In genomic region chr10:19816420-19817250, GRCh38 we compare ENCODE assay signal across 8 cellular contexts. TPM values are rescaled to one million over a fixed set of nuclear protein-coding genes. Genes with fewer than 3 reads are reported as not detected.
DNase-seq lines count a peak whose midpoint lies in the region; ATAC-seq and TF ChIP-seq lines count a peak whose summit lies in the region.

Gene PLXDC2, plus strand, starts transcription at chr10:19816432.

- peak within 1 kb of the TSS; percentile 46 for H3K18ac ChIP-seq in IMR-90 (ENCODE audit: low read depth, low read length)

- BruUV-seq in IMR-90 (replicated peaks; lab: Mats Ljungman, UMichigan): no TSS peak

- H3K4me1 Mint-ChIP-seq in activated naive CD8-positive, alpha-beta T cell treated with anti-CD3 and anti-CD28 coated beads for 36 hours: peaks cover 9% of the 10 kb centered on the region
- H3K4me1 Mint-ChIP-seq in CD4-positive, alpha-beta memory T cell: peaks cover 0 to 7% (median under 1%) of the 10 kb centered on the region in 4 donors

- TF ChIP-seq POLR2A in IMR-90 (IDR thresholded peaks at IDR 0.05; ENCODE audit: low read depth, low read length): no peak

- intact Hi-C loops in IMR-90 (cut with micrococcal nuclease): loop anchor here (2.0 to 10.0 kb wide), 9 partner anchors 161 to 1128 kb away; no protein-coding TSS in a partner anchor
- intact Hi-C loops in cardiac septum (cut with DNase I): loop anchor here (5.0 to 10.0 kb wide), 5 partner anchors 101 to 951 kb away; no protein-coding TSS in a partner anchor
- intact Hi-C loops in CD4-positive, alpha-beta memory T cell (cut with micrococcal nuclease): no loop called here

- no peaks in the 10 kb centered on the region for H3K9me1 ChIP-seq in IMR-90 (ENCODE audit: insufficient read depth, low read length)

- DNase-seq in activated CD8-positive, alpha-beta memory T cell treated with anti-CD3 and anti-CD28 coated beads for 24 hours: peak; percentile 56
- no peak for DNase-seq in activated CD8-positive, alpha-beta memory T cell treated with anti-CD3 and anti-CD28 coated beads, Interleukin-2, amount 50 U/mL, for 4 hours
- DNase-seq in IMR-90: peak; percentile 36
- DNase-seq in activated naive CD8-positive, alpha-beta T cell treated with anti-CD3 and anti-CD28 coated beads for 36 hours: peak; percentile 2
- peak; percentile 83 for DNase-seq in cardiac septum (ENCODE audit: low spot score)
- DNase-seq in omental fat pad (ENCODE audit: low spot score): no peak
- no peak for DNase-seq in CD4-positive, alpha-beta memory T cell

- H3K27ac Mint-ChIP-seq in activated naive CD8-positive, alpha-beta T cell treated with anti-CD3 and anti-CD28 coated beads for 36 hours: no peak within 1 kb of the TSS
- H3K27ac Mint-ChIP-seq in CD4-positive, alpha-beta memory T cell: no peak within 1 kb of the TSS

- peak within 1 kb of the TSS; percentile 17 for H4K5ac ChIP-seq in IMR-90 (ENCODE audit: low read depth, low read length)

- H3K4ac ChIP-seq in IMR-90 (ENCODE audit: low read depth, low read length): peak within 1 kb of the TSS; percentile 58

- POLR2A ChIA-PET in IMR-90 (lab: Charles Lee; ENCODE audit: unreplicated experiment): no interaction called here
- POLR2A ChIA-PET in CD4-positive, alpha-beta memory T cell (lab: Charles Lee; ENCODE audit: partially characterized antibody): no interaction called here

- no peaks in the 10 kb centered on the region for H3K4me1 ChIP-seq in IMR-90 (ENCODE audit: control insufficient read depth, insufficient read depth, low read length)
- H3K4me1 ChIP-seq in CD4-positive, alpha-beta memory T cell (ENCODE audit: insufficient read depth, low read length): no peaks in the 10 kb centered on the region

- H2AK9ac ChIP-seq in IMR-90 (replicated peaks; ENCODE audit: low read depth, low read length, poor library complexity): peak within 1 kb of the TSS; percentile 81

- H3K9me3 ChIP-seq in IMR-90 (ENCODE audit: control insufficient read depth, insufficient read depth, low read length): no peaks in the 10 kb centered on the region
- no peaks in the 10 kb centered on the region for H3K9me3 ChIP-seq in CD4-positive, alpha-beta memory T cell (ENCODE audit: control insufficient read depth in 1 of 2, low read length in 2 of 2)

- in situ Hi-C loops in IMR-90 (cut with MboI; ENCODE audit: low sequenced_read_pairs): no loop called here

- H3K79me1 ChIP-seq in IMR-90 (ENCODE audit: low read depth in 1 of 2, low read length in 2 of 2): peaks cover 0 to 4% of the 10 kb centered on the region in 2 experiments; a peak in 1 of 4 replicates

- H2AK5ac ChIP-seq in IMR-90 (ENCODE audit: low read depth, low read length): no peak within 1 kb of the TSS

- dilution Hi-C loops in IMR-90 (cut with HindIII; ENCODE audit: low sequenced_read_pairs, unreplicated experiment): no loop called here

- peak within 1 kb of the TSS; percentile 34 for H3K4me3 Mint-ChIP-seq in activated naive CD8-positive, alpha-beta T cell treated with anti-CD3 and anti-CD28 coated beads for 36 hours
- peak within 1 kb of the TSS in 2 of 8 donors; percentile 34 to 41 for H3K4me3 Mint-ChIP-seq in CD4-positive, alpha-beta memory T cell

- no peak for TF ChIP-seq CTCF in IMR-90 (conservative IDR thresholded peaks at IDR 0.05; ENCODE audit: low read depth, low read length)
- TF ChIP-seq CTCF in omental fat pad (IDR thresholded peaks at IDR 0.05): no peak

- peak within 1 kb of the TSS; percentile 23 for H2BK120ac ChIP-seq in IMR-90 (ENCODE audit: low read depth, low read length)

- 1% methylated on average over 29 of the region's 65 CpGs; no CpG with 5 or more reads in 1 of the 2 experiments for WGBS in IMR-90 (ENCODE audit: extremely low coverage in 2 of 2, insufficient read length in 1 of 2), 2 experiments

- H3K14ac ChIP-seq in IMR-90 (replicated peaks; ENCODE audit: low read depth, low read length): peak within 1 kb of the TSS; percentile 69

- H3K36me3 ChIP-seq in IMR-90 (ENCODE audit: control insufficient read depth, insufficient read depth, low read length): no peaks in the 10 kb centered on the region
- no peaks in the 10 kb centered on the region for H3K36me3 ChIP-seq in CD4-positive, alpha-beta memory T cell (ENCODE audit: insufficient read depth, low read length)

- peak within 1 kb of the TSS; percentile 58 for H3K9ac ChIP-seq in IMR-90 (ENCODE audit: low read depth, low read length)

- peak; percentile 35 for ATAC-seq in IMR-90 (ENCODE audit: low read depth)
- ATAC-seq in omental fat pad (ENCODE audit: low FRiP score): peak; percentile 21
- no peak for ATAC-seq in HG03457 (IDR thresholded peaks at IDR 0.05; ENCODE audit: unreplicated experiment)

- H2BK5ac ChIP-seq in IMR-90 (ENCODE audit: low read depth, low read length, poor library complexity, severe bottlenecking): peak within 1 kb of the TSS; percentile 59

- H2AFZ ChIP-seq in IMR-90 (replicated peaks; ENCODE audit: low read length, poor library complexity): peak within 1 kb of the TSS; percentile 92

- H3K27me3 ChIP-seq in IMR-90 (ENCODE audit: control insufficient read depth, insufficient read depth, low read length): peaks cover 3% of the 10 kb centered on the region; the same call in 1 of the 2 replicates
- no peaks in the 10 kb centered on the region for H3K27me3 ChIP-seq in CD4-positive, alpha-beta memory T cell (ENCODE audit: insufficient read depth, low read length)

- peak within 1 kb of the TSS; percentile 91 for H3K4me2 ChIP-seq in IMR-90 (ENCODE audit: low read depth, low read length)

- H2BK20ac ChIP-seq in IMR-90 (ENCODE audit: low read depth, low read length): no peak within 1 kb of the TSS; the same call in 1 of the 2 replicates

- peak within 1 kb of the TSS; percentile 80 for H3K27ac ChIP-seq in IMR-90 (ENCODE audit: insufficient read depth, low read length)
- H3K27ac ChIP-seq in CD4-positive, alpha-beta memory T cell (ENCODE audit: low read depth, low read length): no peak within 1 kb of the TSS

- no peak within 1 kb of the TSS for H2BK15ac ChIP-seq in IMR-90 (ENCODE audit: low read depth, low read length)

- H4K20me1 ChIP-seq in IMR-90 (ENCODE audit: insufficient read depth, low read length): no peaks in the 10 kb centered on the region; the same call in 1 of the 2 replicates

- peaks cover 64% of the 10 kb centered on the region for H3K27me3 Mint-ChIP-seq in activated naive CD8-positive, alpha-beta T cell treated with anti-CD3 and anti-CD28 coated beads for 36 hours
- H3K27me3 Mint-ChIP-seq in CD4-positive, alpha-beta memory T cell: peaks cover 12 to 28% of the 10 kb centered on the region in 2 donors

- H3K36me3 Mint-ChIP-seq in activated naive CD8-positive, alpha-beta T cell treated with anti-CD3 and anti-CD28 coated beads for 36 hours: no peaks in the 10 kb centered on the region
- no peaks in the 10 kb centered on the region for H3K36me3 Mint-ChIP-seq in CD4-positive, alpha-beta memory T cell

- TF ChIP-seq RAD21 in IMR-90 (IDR thresholded peaks at IDR 0.05; ENCODE audit: low read length): no peak

- H3K23ac ChIP-seq in IMR-90 (ENCODE audit: low read depth, low read length): peak within 1 kb of the TSS; percentile 78

- H4K8ac ChIP-seq in IMR-90 (ENCODE audit: low read depth in 2 of 2, low read length in 2 of 2): peak within 1 kb of the TSS in 1 of 2 experiments; percentile 35; a peak in 1 of 4 replicates

- no peaks in the 10 kb centered on the region for H3K9me3 Mint-ChIP-seq in activated naive CD8-positive, alpha-beta T cell treated with anti-CD3 and anti-CD28 coated beads for 36 hours
- peaks cover 0 to 6% (median 3%) of the 10 kb centered on the region in 8 donors for H3K9me3 Mint-ChIP-seq in CD4-positive, alpha-beta memory T cell

- CTCF ChIA-PET in IMR-90 (lab: Yijun Ruan, JAX): no interaction called here
- CTCF ChIA-PET in CD4-positive, alpha-beta memory T cell (lab: Charles Lee; ENCODE audit: partially characterized antibody): no interaction called here

- peak within 1 kb of the TSS; percentile 16; the same call in 1 of the 2 replicates for H3K56ac ChIP-seq in IMR-90 (ENCODE audit: extremely low read depth, insufficient read depth, low read length)

- peak within 1 kb of the TSS; percentile 61 for H3K4me3 ChIP-seq in IMR-90 (ENCODE audit: insufficient read depth, low read depth, low read length)
- H3K4me3 ChIP-seq in CD4-positive, alpha-beta memory T cell (ENCODE audit: low read length in 2 of 2): no peak within 1 kb of the TSS

- peak within 1 kb of the TSS; percentile 49; the same call in 1 of the 2 replicates for H4K91ac ChIP-seq in IMR-90 (ENCODE audit: insufficient read depth, low read depth, low read length)

TF ChIP-seq in IMR-90, 13 proteins besides CTCF, POLR2A, EP300 and RAD21:
- TF ChIP-seq CEBPB (IDR thresholded peaks at IDR 0.05; ENCODE audit: low read depth, low read length): peak; percentile 47; the same call in 1 of the 2 replicates
- TF ChIP-seq, protein P1, sequence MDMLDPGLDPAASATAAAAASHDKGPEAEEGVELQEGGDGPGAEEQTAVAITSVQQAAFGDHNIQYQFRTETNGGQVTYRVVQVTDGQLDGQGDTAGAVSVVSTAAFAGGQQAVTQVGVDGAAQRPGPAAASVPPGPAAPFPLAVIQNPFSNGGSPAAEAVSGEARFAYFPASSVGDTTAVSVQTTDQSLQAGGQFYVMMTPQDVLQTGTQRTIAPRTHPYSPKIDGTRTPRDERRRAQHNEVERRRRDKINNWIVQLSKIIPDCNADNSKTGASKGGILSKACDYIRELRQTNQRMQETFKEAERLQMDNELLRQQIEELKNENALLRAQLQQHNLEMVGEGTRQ (IDR thresholded peaks at IDR 0.05; ENCODE audit: low read depth, low read length): no peak
- TF ChIP-seq, protein P2, sequence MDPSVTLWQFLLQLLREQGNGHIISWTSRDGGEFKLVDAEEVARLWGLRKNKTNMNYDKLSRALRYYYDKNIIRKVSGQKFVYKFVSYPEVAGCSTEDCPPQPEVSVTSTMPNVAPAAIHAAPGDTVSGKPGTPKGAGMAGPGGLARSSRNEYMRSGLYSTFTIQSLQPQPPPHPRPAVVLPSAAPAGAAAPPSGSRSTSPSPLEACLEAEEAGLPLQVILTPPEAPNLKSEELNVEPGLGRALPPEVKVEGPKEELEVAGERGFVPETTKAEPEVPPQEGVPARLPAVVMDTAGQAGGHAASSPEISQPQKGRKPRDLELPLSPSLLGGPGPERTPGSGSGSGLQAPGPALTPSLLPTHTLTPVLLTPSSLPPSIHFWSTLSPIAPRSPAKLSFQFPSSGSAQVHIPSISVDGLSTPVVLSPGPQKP (IDR thresholded peaks at IDR 0.05; ENCODE audit: borderline replicate concordance, low read depth, low read length): no peak

RNA-seq across cellular contexts. Expression of gene PLXDC2, which starts in this region (rescaled TPM):
- total RNA-seq in IMR-90 (2012; rRNA removed) (5.0 and 6.1 TPM in 2 replicates), cardiac septum (22.6 TPM), omental fat pad (10 to 100 TPM; 54.0 to 79.9 (median 65.9) TPM)
- polyA plus RNA-seq in IMR-90 (2012; rRNA removed): 3.2 and 3.6 TPM in 2 replicates
- polyA plus RNA-seq in IMR-90 (2012; cell fraction: cytosol; rRNA removed): 0.96 and 1.1 TPM in 2 replicates
- polyA plus RNA-seq in IMR-90 (2012; cell fraction: nucleus; rRNA removed; ENCODE audit: low replicate concordance): 0.74 and 1.9 TPM in 2 replicates
- under 1 TPM in 1 of 2 experiments, not detected in 1; 0.04 TPM for total RNA-seq in activated naive CD8-positive, alpha-beta T cell treated with anti-CD3 and anti-CD28 coated beads for 36 hours
- 1 to 10 TPM in 1 of 2 experiments, under 1 TPM in 1; 0.90 to 1.2 TPM for total RNA-seq in CD4-positive, alpha-beta memory T cell
- not detected for polyA plus RNA-seq in CD4-positive, alpha-beta memory T cell

Comparison
In these comparisons a context has a peak if more than half of its experiments do, and no peak if none do; other contexts are left out.
1. DNase-seq: peak in activated CD8-positive, alpha-beta memory T cell treated with anti-CD3 and anti-CD28 coated beads for 24 hours (single experiment), IMR-90 (single experiment) and cardiac septum (single experiment); none in activated CD8-positive, alpha-beta memory T cell treated with anti-CD3 and anti-CD28 coated beads, Interleukin-2, amount 50 U/mL, for 4 hours (single experiment), omental fat pad (single experiment) and CD4-positive, alpha-beta memory T cell (0 of 5).
2. Peak in DNase-seq in activated naive CD8-positive, alpha-beta T cell treated with anti-CD3 and anti-CD28 coated beads for 36 hours; RNA of the gene not detected or under 1 TPM.